Comparison of ENCODE assay signal across 9 cellular contexts in genomic region chr2:102065675-102066252, GRCh38.
DNase-seq lines count a peak whose midpoint lies in the region; ATAC-seq and TF ChIP-seq lines count a peak whose summit lies in the region.
"Had no signal": no experiment of that assay in that cellular context is flagged by ENCODE, and none has a peak within 500 bp of the region (broad histone marks: within the 10 kb centered on the region; RNA-seq: fewer than 3 reads in every experiment).

No MANE protein-coding gene starts in this region.

- H3K9me3 ChIP-seq in HCT116 (ENCODE audit: control insufficient read depth in 1 of 2, insufficient read depth in 1 of 2, low read depth in 1 of 2, low read length in 2 of 2) (no peaks in the 10 kb centered on the region), gastroesophageal sphincter (no peaks in the 10 kb centered on the region), skeletal muscle tissue (ENCODE audit: control insufficient read depth in 3 of 3, low read length in 3 of 3) (no peaks in the 10 kb centered on the region)

- no peak for TF ChIP-seq RAD21 in HCT116 (IDR thresholded peaks at IDR 0.05; ENCODE audit: low read depth)

- H3K4me1 ChIP-seq in HCT116 (ENCODE audit: control insufficient read depth in 1 of 2, insufficient read depth in 2 of 2, low read length in 2 of 2) (peaks cover 11 to 33% of the 10 kb centered on the region in 2 experiments), gastroesophageal sphincter (peaks cover 13 to 68% (median 41%) of the 10 kb centered on the region in 3 donors), skeletal muscle tissue (ENCODE audit: control insufficient read depth in 3 of 3, insufficient read depth in 3 of 3, low read length in 3 of 3) (peaks cover 67 to 72% (median 72%) of the 10 kb centered on the region in 3 donors)

- no peaks in the 10 kb centered on the region for H3K27me3 ChIP-seq in HCT116 (ENCODE audit: insufficient read depth, low read length)
- no peaks in the 10 kb centered on the region for H3K27me3 ChIP-seq in gastroesophageal sphincter
- H3K27me3 ChIP-seq in skeletal muscle tissue (ENCODE audit: control insufficient read depth in 3 of 3, insufficient read depth in 3 of 3, low read length in 3 of 3) = no peaks in the 10 kb centered on the region

- no peaks in the 10 kb centered on the region for H3K9me2 ChIP-seq in HCT116 (ENCODE audit: insufficient read depth)

- BruUV-seq in HCT116 (replicated peaks; lab: Mats Ljungman, UMichigan) = no TSS peak

- WGBS in gastroesophageal sphincter (ENCODE audit: low coverage in 1 of 2), 2 donors = 72 to 100% methylated on average over 1 to 6 of the region's 12 CpGs

- intact Hi-C loops in HCT116 (cut with micrococcal nuclease) = no loop called here

- H3K79me2 ChIP-seq in HCT116 (ENCODE audit: insufficient read depth, low read length) = no peaks in the 10 kb centered on the region

- POLR2A ChIA-PET in HCT116 (lab: Charles Lee) = interaction anchor here (1.5 kb wide), 1 partner anchor 11 kb away, joined by 4 read pairs; no protein-coding TSS in a partner anchor

- H2AFZ ChIP-seq in HCT116 (ENCODE audit: low read depth, low read length, poor library complexity, severe bottlenecking) = peak overlapping the region; percentile 97

- DNase-seq in HCT116 (ENCODE audit: low read depth, low spot score) (peak; percentile 16), NCI-H82 treated with DMSO at 0.1 percent for 48 hours (lab: John Stamatoyannopoulos, UW; ENCODE audit: unreplicated experiment) (no peak), GM13976 (ENCODE audit: low spot score) (no peak), NCI-H1092 (lab: John Stamatoyannopoulos, UW) (no peak)
- no peak for DNase-seq in effector CD4-positive, alpha-beta T cell
- DNase-seq: small intestine had no signal

- no peaks in the 10 kb centered on the region for H4K20me1 ChIP-seq in HCT116 (ENCODE audit: insufficient read depth)

- CTCF ChIA-PET in HCT116 (lab: Charles Lee) = interaction anchor here (1.7 kb wide), 1 partner anchor 175 kb away, joined by 6 read pairs; no protein-coding TSS in a partner anchor

- H3K27ac ChIP-seq in HCT116 (ENCODE audit: low read depth, low read length) (no peak overlapping the region), gastroesophageal sphincter (peak overlapping the region in 3 of 4 donors; percentile 88 to 94 (median 91)), skeletal muscle tissue (ENCODE audit: low read depth, low read length) (peak overlapping the region; percentile 94)

- in situ Hi-C loops in GM13976 (cut with MboI; ENCODE audit: low sequenced_read_pairs, unreplicated experiment) = no loop called here

- no peak for TF ChIP-seq POLR2A in HCT116 (IDR thresholded peaks at IDR 0.05; ENCODE audit: borderline replicate concordance, extremely low read depth, insufficient read depth, insufficient read length)
- no peak for TF ChIP-seq POLR2A in gastroesophageal sphincter (IDR thresholded peaks at IDR 0.05)

- no peaks in the 10 kb centered on the region for H3K36me3 ChIP-seq in HCT116 (ENCODE audit: control insufficient read depth in 1 of 2, insufficient read depth in 2 of 2, low read length in 2 of 2)
- no peaks in the 10 kb centered on the region for H3K36me3 ChIP-seq in gastroesophageal sphincter
- H3K36me3 ChIP-seq in skeletal muscle tissue (ENCODE audit: control insufficient read depth in 3 of 3, insufficient read depth in 3 of 3, low read length in 3 of 3) = no peaks in the 10 kb centered on the region

- RAD21 ChIA-PET in HCT116 (lab: Charles Lee; ENCODE audit: low non-redundant PET in 1 of 2, low total read pairs in 2 of 2, uncharacterized antibody in 2 of 2, unreplicated experiment in 2 of 2) = no interaction called here

- H3K9ac ChIP-seq in HCT116 (ENCODE audit: low read length) (no peak overlapping the region), skeletal muscle tissue (ENCODE audit: low read depth in 1 of 3, low read length in 3 of 3) (no peak overlapping the region)

- no peak for TF ChIP-seq EP300 in gastroesophageal sphincter (IDR thresholded peaks at IDR 0.05)

- TF ChIP-seq CTCF in HCT116 (IDR thresholded peaks at IDR 0.05 in 2 of 3, conservative IDR thresholded peaks at IDR 0.05 in 1 of 3; ENCODE audit: borderline replicate concordance in 1 of 3, insufficient read depth in 1 of 3, low read depth in 2 of 3, low read length in 2 of 3) (no peak), gastroesophageal sphincter (IDR thresholded peaks at IDR 0.05) (no peak), GM13976 (IDR thresholded peaks at IDR 0.05; ENCODE audit: borderline replicate concordance, control extremely low read depth, extremely low read depth, insufficient read depth, missing control alignments) (no peak)

- H3K4me3 ChIP-seq in HCT116 (replicated peaks in 1 of 2; ENCODE audit: low read depth in 1 of 2, low read length in 2 of 2) (no peak overlapping the region), gastroesophageal sphincter (no peak overlapping the region), skeletal muscle tissue (ENCODE audit: low read length in 3 of 3) (no peak overlapping the region)

- ATAC-seq in HCT116 (peak; percentile 77), SK-N-SH treated with all-trans-retinoic acid at 6 μM for 48 hours (peak; percentile 11; the same call in 2 of the 3 replicates), gastroesophageal sphincter (no peak)

- peak overlapping the region; percentile 47 for H3K4me2 ChIP-seq in HCT116 (ENCODE audit: low read length)

TF ChIP-seq in HCT116, 20 proteins besides CTCF, POLR2A, EP300 and RAD21 (continues in another document):
- TF ChIP-seq EZH2 (IDR thresholded peaks at IDR 0.05) (no peak), POLR2AphosphoS5 (IDR thresholded peaks at IDR 0.05; ENCODE audit: low read depth, low read length) (peak; percentile 28; the same call in 1 of the 2 replicates), JUND (IDR thresholded peaks at IDR 0.05) (peak; percentile 57), ATF3 (IDR thresholded peaks at IDR 0.05) (no peak)
- TF ChIP-seq, protein P1, sequence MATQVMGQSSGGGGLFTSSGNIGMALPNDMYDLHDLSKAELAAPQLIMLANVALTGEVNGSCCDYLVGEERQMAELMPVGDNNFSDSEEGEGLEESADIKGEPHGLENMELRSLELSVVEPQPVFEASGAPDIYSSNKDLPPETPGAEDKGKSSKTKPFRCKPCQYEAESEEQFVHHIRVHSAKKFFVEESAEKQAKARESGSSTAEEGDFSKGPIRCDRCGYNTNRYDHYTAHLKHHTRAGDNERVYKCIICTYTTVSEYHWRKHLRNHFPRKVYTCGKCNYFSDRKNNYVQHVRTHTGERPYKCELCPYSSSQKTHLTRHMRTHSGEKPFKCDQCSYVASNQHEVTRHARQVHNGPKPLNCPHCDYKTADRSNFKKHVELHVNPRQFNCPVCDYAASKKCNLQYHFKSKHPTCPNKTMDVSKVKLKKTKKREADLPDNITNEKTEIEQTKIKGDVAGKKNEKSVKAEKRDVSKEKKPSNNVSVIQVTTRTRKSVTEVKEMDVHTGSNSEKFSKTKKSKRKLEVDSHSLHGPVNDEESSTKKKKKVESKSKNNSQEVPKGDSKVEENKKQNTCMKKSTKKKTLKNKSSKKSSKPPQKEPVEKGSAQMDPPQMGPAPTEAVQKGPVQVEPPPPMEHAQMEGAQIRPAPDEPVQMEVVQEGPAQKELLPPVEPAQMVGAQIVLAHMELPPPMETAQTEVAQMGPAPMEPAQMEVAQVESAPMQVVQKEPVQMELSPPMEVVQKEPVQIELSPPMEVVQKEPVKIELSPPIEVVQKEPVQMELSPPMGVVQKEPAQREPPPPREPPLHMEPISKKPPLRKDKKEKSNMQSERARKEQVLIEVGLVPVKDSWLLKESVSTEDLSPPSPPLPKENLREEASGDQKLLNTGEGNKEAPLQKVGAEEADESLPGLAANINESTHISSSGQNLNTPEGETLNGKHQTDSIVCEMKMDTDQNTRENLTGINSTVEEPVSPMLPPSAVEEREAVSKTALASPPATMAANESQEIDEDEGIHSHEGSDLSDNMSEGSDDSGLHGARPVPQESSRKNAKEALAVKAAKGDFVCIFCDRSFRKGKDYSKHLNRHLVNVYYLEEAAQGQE (IDR thresholded peaks at IDR 0.05; ENCODE audit: low read depth) = no peak

TF ChIP-seq in SK-N-SH treated with all-trans-retinoic acid at 6 μM for 48 hours, 23 proteins besides CTCF, POLR2A, EP300 and RAD21 (continues in another document):
- TF ChIP-seq, protein P2, sequence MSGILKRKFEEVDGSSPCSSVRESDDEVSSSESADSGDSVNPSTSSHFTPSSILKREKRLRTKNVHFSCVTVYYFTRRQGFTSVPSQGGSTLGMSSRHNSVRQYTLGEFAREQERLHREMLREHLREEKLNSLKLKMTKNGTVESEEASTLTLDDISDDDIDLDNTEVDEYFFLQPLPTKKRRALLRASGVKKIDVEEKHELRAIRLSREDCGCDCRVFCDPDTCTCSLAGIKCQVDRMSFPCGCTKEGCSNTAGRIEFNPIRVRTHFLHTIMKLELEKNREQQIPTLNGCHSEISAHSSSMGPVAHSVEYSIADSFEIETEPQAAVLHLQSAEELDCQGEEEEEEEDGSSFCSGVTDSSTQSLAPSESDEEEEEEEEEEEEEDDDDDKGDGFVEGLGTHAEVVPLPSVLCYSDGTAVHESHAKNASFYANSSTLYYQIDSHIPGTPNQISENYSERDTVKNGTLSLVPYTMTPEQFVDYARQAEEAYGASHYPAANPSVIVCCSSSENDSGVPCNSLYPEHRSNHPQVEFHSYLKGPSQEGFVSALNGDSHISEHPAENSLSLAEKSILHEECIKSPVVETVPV (CRISPR knock-in tag; IDR thresholded peaks at IDR 0.05) = no peak
- TF ChIP-seq CSDC2 (CRISPR knock-in tag; IDR thresholded peaks at IDR 0.05) = no peak
- no peak for TF ChIP-seq RARB (CRISPR knock-in tag; IDR thresholded peaks at IDR 0.05)
- TF ChIP-seq, protein P3, sequence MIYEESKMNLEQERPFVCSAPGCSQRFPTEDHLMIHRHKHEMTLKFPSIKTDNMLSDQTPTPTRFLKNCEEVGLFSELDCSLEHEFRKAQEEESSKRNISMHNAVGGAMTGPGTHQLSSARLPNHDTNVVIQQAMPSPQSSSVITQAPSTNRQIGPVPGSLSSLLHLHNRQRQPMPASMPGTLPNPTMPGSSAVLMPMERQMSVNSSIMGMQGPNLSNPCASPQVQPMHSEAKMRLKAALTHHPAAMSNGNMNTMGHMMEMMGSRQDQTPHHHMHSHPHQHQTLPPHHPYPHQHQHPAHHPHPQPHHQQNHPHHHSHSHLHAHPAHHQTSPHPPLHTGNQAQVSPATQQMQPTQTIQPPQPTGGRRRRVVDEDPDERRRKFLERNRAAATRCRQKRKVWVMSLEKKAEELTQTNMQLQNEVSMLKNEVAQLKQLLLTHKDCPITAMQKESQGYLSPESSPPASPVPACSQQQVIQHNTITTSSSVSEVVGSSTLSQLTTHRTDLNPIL (CRISPR knock-in tag; IDR thresholded peaks at IDR 0.05; ENCODE audit: low read depth) = no peak
- TF ChIP-seq OSR1 (CRISPR knock-in tag; IDR thresholded peaks at IDR 0.05) = no peak
- TF ChIP-seq PPARA (CRISPR knock-in tag; IDR thresholded peaks at IDR 0.05; ENCODE audit: borderline replicate concordance) = no peak
- no peak for TF ChIP-seq ZNF70 (CRISPR knock-in tag; IDR thresholded peaks at IDR 0.05)
- no peak for TF ChIP-seq ZFP3 (CRISPR knock-in tag; IDR thresholded peaks at IDR 0.05)
- no peak for TF ChIP-seq ZC3H10 (CRISPR knock-in tag; IDR thresholded peaks at IDR 0.05)
- TF ChIP-seq BACH2 (CRISPR knock-in tag; IDR thresholded peaks at IDR 0.05; ENCODE audit: borderline replicate concordance) = no peak
